1 cellular context compared by ENCODE assay signal in genomic region chr1:66932291-66932690, GRCh38.
TF ChIP-seq lines count a peak whose summit lies in the region.

No MANE protein-coding gene starts in this region.

TF ChIP-seq in IMR-90, 13 proteins besides CTCF, POLR2A, EP300 and RAD21:
- TF ChIP-seq BHLHE40 (IDR thresholded peaks at IDR 0.05; ENCODE audit: low read depth, low read length) (no peak), ELK1 (IDR thresholded peaks at IDR 0.05; ENCODE audit: borderline replicate concordance, low read depth, low read length) (no peak), NFE2L2 (IDR thresholded peaks at IDR 0.05; ENCODE audit: low read depth, low read length) (no peak), CHD1 (IDR thresholded peaks at IDR 0.05; ENCODE audit: low read depth, low read length) (no peak), MXI1 (IDR thresholded peaks at IDR 0.05; ENCODE audit: borderline replicate concordance, low read depth, low read length) (no peak), CEBPB (IDR thresholded peaks at IDR 0.05; ENCODE audit: low read depth, low read length) (no peak), FOS (IDR thresholded peaks at IDR 0.05; ENCODE audit: low read depth, low read length) (no peak), RCOR1 (IDR thresholded peaks at IDR 0.05; ENCODE audit: insufficient replicate concordance, low read length) (no peak), SMC3 (IDR thresholded peaks at IDR 0.05; ENCODE audit: low read depth, low read length) (no peak), USF2 (IDR thresholded peaks at IDR 0.05; ENCODE audit: low read depth, low read length) (no peak), RFX5 (IDR thresholded peaks at IDR 0.05; ENCODE audit: low read depth, low read length) (no peak), MAFK (IDR thresholded peaks at IDR 0.05; ENCODE audit: low read depth, low read length) (no peak), MAZ (IDR thresholded peaks at IDR 0.05; ENCODE audit: borderline replicate concordance, low read depth, low read length) (no peak)
